In genomic region chr14:50001146-50001998, GRCh38 we compare ENCODE assay signal across 8 cellular contexts.
A peak's percentile ranks its signal among the peaks of the same experiment; 100 is the strongest.
DNase-seq lines count a peak whose midpoint lies in the region; ATAC-seq and TF ChIP-seq lines count a peak whose summit lies in the region.

No MANE protein-coding gene starts in this region.

- H3K36me3 ChIP-seq in gastroesophageal sphincter (no peaks in the 10 kb centered on the region), gastrocnemius medialis (no peaks in the 10 kb centered on the region)

- TF ChIP-seq EP300 in gastroesophageal sphincter (IDR thresholded peaks at IDR 0.05), result no peak

- WGBS in gastroesophageal sphincter (ENCODE audit: low coverage in 1 of 2), 2 donors, result 51 to 57% methylated on average over 2 to 11 of the region's 23 CpGs

- H3K27ac ChIP-seq in gastroesophageal sphincter (peak overlapping the region in 3 of 4 donors; percentile 82 to 86 (median 83)), gastrocnemius medialis (peak overlapping the region; percentile 93 to 97 (median 94))

- no peak for TF ChIP-seq POLR2A in gastroesophageal sphincter (IDR thresholded peaks at IDR 0.05)
- peak; percentile 56 to 81 for TF ChIP-seq POLR2A in gastrocnemius medialis (IDR thresholded peaks at IDR 0.05)

- no peak overlapping the region for H3K4me3 ChIP-seq in gastroesophageal sphincter
- peak overlapping the region; percentile 30 to 64 (median 38) for H3K4me3 ChIP-seq in gastrocnemius medialis

- peak; percentile 23 for ATAC-seq in HG02571 (IDR thresholded peaks at IDR 0.05; ENCODE audit: unreplicated experiment)
- ATAC-seq in gastroesophageal sphincter, result peak; percentile 10
- ATAC-seq in gastrocnemius medialis, result peak; percentile 72 to 78
- ATAC-seq in GM19397 (IDR thresholded peaks at IDR 0.05; ENCODE audit: unreplicated experiment), result no peak

- peak; percentile 80 for DNase-seq in GM03348 (ENCODE audit: low spot score)
- peak; percentile 55 for DNase-seq in NOMO-1 treated with DMSO at 0.1 percent for 48 hours (lab: John Stamatoyannopoulos, UW; ENCODE audit: unreplicated experiment)
- peak; percentile 57 for DNase-seq in activated T-helper 1 cell treated with Interleukin-2 at 50 U/mL for 16 hours (ENCODE audit: low read depth)
- DNase-seq in gastrocnemius medialis, result peak; percentile 94 to 96
- DNase-seq in GF-D8 (lab: John Stamatoyannopoulos, UW), result no peak

- no peaks in the 10 kb centered on the region for H3K9me3 ChIP-seq in gastroesophageal sphincter
- no peaks in the 10 kb centered on the region for H3K9me3 ChIP-seq in gastrocnemius medialis

- intact Hi-C loops in gastrocnemius medialis (cut with DNase I; ENCODE audit: low total_unique reads), result loop anchor here (1.0 to 5.0 kb wide), 5 partner anchors 17 to 139 kb away; partner anchors contain the start of gene ARF6

- H3K27me3 ChIP-seq in gastroesophageal sphincter (no peaks in the 10 kb centered on the region), gastrocnemius medialis (no peaks in the 10 kb centered on the region)

- TF ChIP-seq CTCF in gastroesophageal sphincter (IDR thresholded peaks at IDR 0.05), result no peak
- TF ChIP-seq CTCF in gastrocnemius medialis (IDR thresholded peaks at IDR 0.05 in 4 of 5, conservative IDR thresholded peaks at IDR 0.05 in 1 of 5), result no peak

- in situ Hi-C loops in gastrocnemius medialis (cut with MboI; ENCODE audit: low sequenced_read_pairs in 4 of 4), result loop anchor here in 2 of 4 donors (5.0 to 10.0 kb wide), 3 partner anchors 104 to 137 kb away; partner anchors contain the start of gene ARF6 (in 1 of the 2)

- H3K4me1 ChIP-seq in gastroesophageal sphincter, result peaks cover 0 to 56% (median 30%) of the 10 kb centered on the region in 3 donors
- peaks cover 49 to 58% of the 10 kb centered on the region in 2 donors for H3K4me1 ChIP-seq in gastrocnemius medialis

Comparison
In these comparisons a context has a peak if more than half of its experiments do, and no peak if none do; other contexts are left out.
1. H3K4me3 ChIP-seq: peak in gastrocnemius medialis (4 of 4); none in gastroesophageal sphincter (0 of 2).
2. POLR2A ChIP-seq: peak in gastrocnemius medialis (2 of 2); none in gastroesophageal sphincter (0 of 2).